ENCODE assay signal across 13 cellular contexts in the genomic region with DNA sequence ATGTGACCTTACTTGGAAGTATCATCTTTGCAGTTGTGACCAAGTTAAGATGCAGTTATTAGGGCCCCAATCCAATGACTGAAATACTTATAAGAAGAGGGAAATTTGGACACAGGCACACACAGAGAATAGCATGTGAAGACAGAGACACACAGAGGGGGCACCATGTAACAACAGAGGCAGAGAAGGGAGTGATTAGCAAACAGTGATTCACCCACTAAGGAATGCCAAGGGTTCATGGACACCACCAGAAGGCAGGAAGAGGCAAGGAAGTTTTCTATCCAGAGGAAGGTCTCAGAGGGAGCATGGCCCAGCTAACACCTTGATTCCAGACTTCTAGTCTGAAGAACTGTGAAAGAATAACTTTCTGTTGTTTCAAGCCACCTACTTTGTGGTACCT. TPM values are rescaled to one million over a fixed set of nuclear protein-coding genes. Genes with fewer than 3 reads are reported as not detected.
A peak's percentile ranks its signal among the peaks of the same experiment; 100 is the strongest.
DNase-seq lines count a peak whose midpoint lies in the region; ATAC-seq, FAIRE-seq and TF ChIP-seq lines count a peak whose summit lies in the region.
"Had no signal": no experiment of that assay in that cellular context is flagged by ENCODE, and none has a peak within 500 bp of the region (broad histone marks: within the 10 kb centered on the region; RNA-seq: fewer than 3 reads in every experiment).

No MANE protein-coding gene starts in this region.

- H3K4me3 ChIP-seq in CD8-positive, alpha-beta T cell (ENCODE audit: low read depth, low read length) = no peak overlapping the region
- no peak overlapping the region for H3K4me3 ChIP-seq in GM12878

- in situ Hi-C loops in GM12878 (cut with MboI) = no loop called here

- no peak for TF ChIP-seq CTCF in CD8-positive, alpha-beta T cell (IDR thresholded peaks at IDR 0.05)
- TF ChIP-seq CTCF in GM12878 (IDR thresholded peaks at IDR 0.05 in 2 of 3, conservative IDR thresholded peaks at IDR 0.05 in 1 of 3; ENCODE audit: control insufficient read depth in 2 of 3, extremely low read depth in 1 of 3, insufficient read depth in 1 of 3, low read depth in 3 of 3, low read length in 3 of 3) = peak in 2 of 3 experiments; percentile 11 to 27; a peak in 3 of 6 replicates
- TF ChIP-seq CTCF in mesothelial cell of epicardium (IDR thresholded peaks at IDR 0.05; ENCODE audit: unreplicated experiment) = no peak

- CTCF ChIA-PET in CD8-positive, alpha-beta T cell (lab: Charles Lee) = interaction anchor here (1.1 to 2.6 kb wide), 4 partner anchors 20 to 64 kb away, joined by 3 to 19 read pairs (median 8); no protein-coding TSS in a partner anchor
- CTCF ChIA-PET in GM12878 (lab: Yijun Ruan, JAX) = interaction anchor here (0.9 to 9.2 kb wide), 9 partner anchors 10 to 65 kb away, joined by 3 to 102 read pairs (median 8); no protein-coding TSS in a partner anchor

- peaks cover 23% of the 10 kb centered on the region for H3K4me1 ChIP-seq in CD8-positive, alpha-beta T cell (ENCODE audit: insufficient read depth, low read length)
- H3K4me1 ChIP-seq in GM12878 (ENCODE audit: control insufficient read depth, insufficient read depth, low read length) = no peaks in the 10 kb centered on the region; the same call in 1 of the 2 replicates

- H3K9ac ChIP-seq in GM12878 (ENCODE audit: control insufficient read depth, insufficient read depth, low read length) = no peak overlapping the region

- TF ChIP-seq RAD21 in GM12878 (IDR thresholded peaks at IDR 0.05; ENCODE audit: insufficient read depth, low read depth, low read length) = peak; percentile 28; the same call in 1 of the 2 replicates

- H3K27me3 ChIP-seq in CD8-positive, alpha-beta T cell (ENCODE audit: insufficient read depth, low read length) = no peaks in the 10 kb centered on the region
- H3K27me3 ChIP-seq in GM12878 (replicated peaks in 1 of 2; ENCODE audit: control insufficient read depth in 2 of 2, insufficient read depth in 2 of 2, low read length in 1 of 2) = no peaks in the 10 kb centered on the region

- POLR2A ChIA-PET in CD8-positive, alpha-beta T cell (lab: Charles Lee) = interaction anchor here (0.6 kb wide), 1 partner anchor 95 kb away, joined by 4 read pairs; no protein-coding TSS in a partner anchor
- POLR2A ChIA-PET in GM12878 (lab: Charles Lee) = interaction anchor here (0.9 to 3.6 kb wide), 2 partner anchors 11 to 42 kb away, joined by 3 to 11 read pairs; a partner anchor contains a TSS

- H4K20me1 ChIP-seq in GM12878 (ENCODE audit: control insufficient read depth, insufficient read depth) = no peaks in the 10 kb centered on the region

- H3K36me3 ChIP-seq in CD8-positive, alpha-beta T cell (ENCODE audit: insufficient read depth, low read length) = no peaks in the 10 kb centered on the region
- H3K36me3 ChIP-seq in GM12878 (ENCODE audit: control insufficient read depth in 2 of 2, insufficient read depth in 2 of 2, low read length in 1 of 2) = peaks cover 0 to 11% of the 10 kb centered on the region in 2 experiments; a peak in 1 of 4 replicates

- TF ChIP-seq POLR2A in GM12878 (IDR thresholded peaks at IDR 0.05; ENCODE audit: low read depth, low read length) = no peak

- no peak overlapping the region for H3K4me3 Mint-ChIP-seq in CD8-positive, alpha-beta T cell
- no peak overlapping the region for H3K4me3 Mint-ChIP-seq in mesothelial cell of epicardium
- H3K4me3 Mint-ChIP-seq: stimulated activated naive CD8-positive, alpha-beta T cell treated with anti-CD3 and anti-CD28 coated beads, Interleukin-15, amount 100 ng/mL, for 72 hours had no signal

- H3K79me2 ChIP-seq in GM12878 (ENCODE audit: control insufficient read depth, insufficient read depth, low read length) = peaks cover 47% of the 10 kb centered on the region

- H3K9me3 Mint-ChIP-seq in CD8-positive, alpha-beta T cell = no peaks in the 10 kb centered on the region
- H3K9me3 Mint-ChIP-seq in mesothelial cell of epicardium = no peaks in the 10 kb centered on the region
- H3K9me3 Mint-ChIP-seq: stimulated activated naive CD8-positive, alpha-beta T cell treated with anti-CD3 and anti-CD28 coated beads, Interleukin-15, amount 100 ng/mL, for 72 hours had no signal

- ATAC-seq in CD8-positive, alpha-beta T cell = no peak
- ATAC-seq in GM12878 (peak; percentile 45), HG02885 (IDR thresholded peaks at IDR 0.05; ENCODE audit: poor library complexity, unreplicated experiment) (no peak), left lobe of liver (no peak)
- ATAC-seq: activated CD4-positive, CD25-positive, alpha-beta regulatory T cell treated with anti-CD3 and anti-CD28 coated beads, Interleukin-2, amount 50 U/mL, for 24 hours; stimulated activated naive CD8-positive, alpha-beta T cell treated with anti-CD3 and anti-CD28 coated beads, Interleukin-15, amount 100 ng/mL, for 72 hours had no signal

- no peak overlapping the region for H3K27ac ChIP-seq in CD8-positive, alpha-beta T cell (ENCODE audit: low read depth, low read length)
- H3K27ac ChIP-seq in GM12878 (ENCODE audit: control insufficient read depth, insufficient read depth) = no peak overlapping the region

- H3K36me3 Mint-ChIP-seq in CD8-positive, alpha-beta T cell = peaks cover 22% of the 10 kb centered on the region
- H3K36me3 Mint-ChIP-seq in mesothelial cell of epicardium = no peaks in the 10 kb centered on the region

- H2AFZ ChIP-seq in GM12878 (ENCODE audit: control insufficient read depth, low read depth, low read length) = no peak overlapping the region

- RAD21 ChIA-PET in GM12878 (lab: Charles Lee; ENCODE audit: unreplicated experiment) = interaction anchor here (1.1 to 1.7 kb wide), 2 partner anchors 21 to 64 kb away, joined by 3 to 4 read pairs; no protein-coding TSS in a partner anchor

- H3K4me2 ChIP-seq in GM12878 (ENCODE audit: control insufficient read depth, insufficient read depth) = no peak overlapping the region

- intact Hi-C loops in CD8-positive, alpha-beta T cell (cut with DNase I, micrococcal nuclease) = loop anchor here in 1 of 2 experiments (10.0 kb wide), 1 partner anchor 913 kb away; a partner anchor contains a TSS
- intact Hi-C loops in GM12878 (cut with micrococcal nuclease; ENCODE audit: unreplicated experiment) = no loop called here

- H3K9me3 ChIP-seq in CD8-positive, alpha-beta T cell (ENCODE audit: low read length) = no peaks in the 10 kb centered on the region
- H3K9me3 ChIP-seq in GM12878 (replicated peaks; ENCODE audit: control insufficient read depth, insufficient read depth, low read length) = no peaks in the 10 kb centered on the region; the same call in 2 of the 3 replicates

- peaks cover 60% of the 10 kb centered on the region for H3K4me1 Mint-ChIP-seq in CD8-positive, alpha-beta T cell (ENCODE audit: low read depth)
- H3K4me1 Mint-ChIP-seq in mesothelial cell of epicardium = peaks cover 6% of the 10 kb centered on the region

- SMC1A ChIA-PET in GM12878 (lab: Charles Lee; ENCODE audit: uncharacterized antibody, unreplicated experiment) = interaction anchor here (1.2 to 8.6 kb wide), 8 partner anchors 10 to 70 kb away, joined by 4 to 85 read pairs (median 7); no protein-coding TSS in a partner anchor

- H3K27me3 Mint-ChIP-seq in CD8-positive, alpha-beta T cell (ENCODE audit: low read depth) = no peaks in the 10 kb centered on the region
- peaks cover 20% of the 10 kb centered on the region for H3K27me3 Mint-ChIP-seq in mesothelial cell of epicardium (ENCODE audit: low read depth)
- H3K27me3 Mint-ChIP-seq: stimulated activated naive CD8-positive, alpha-beta T cell treated with anti-CD3 and anti-CD28 coated beads, Interleukin-15, amount 100 ng/mL, for 72 hours had no signal

- FAIRE-seq in GM12878 (lab: Jason Lieb, UNC) = no peak

- BruUV-seq in GM12878 (replicated peaks; lab: Mats Ljungman, UMichigan) = no TSS peak

- H3K27ac Mint-ChIP-seq in CD8-positive, alpha-beta T cell = peak overlapping the region; percentile 18
- H3K27ac Mint-ChIP-seq in mesothelial cell of epicardium = no peak overlapping the region

- TF ChIP-seq EP300 in GM12878 (IDR thresholded peaks at IDR 0.05; ENCODE audit: borderline replicate concordance in 1 of 2, control insufficient read depth in 1 of 2, low read depth in 2 of 2, low read length in 2 of 2) = no peak

- no peak for DNase-seq in CD8-positive, alpha-beta T cell
- DNase-seq in HT-29 (ENCODE audit: low spot score) (peak; percentile 83), GM12878 (ENCODE audit: low read depth, low spot score) (no peak), kidney glomerular epithelial cell (lab: John Stamatoyannopoulos, UW) (peak; percentile 85), mesothelial cell of epicardium (ENCODE audit: low spot score in 2 of 2, unreplicated experiment in 2 of 2) (no peak), epidermal melanocyte (ENCODE audit: insufficient read length, low spot score) (no peak), left lobe of liver (ENCODE audit: low spot score) (no peak)
- DNase-seq: KG1; Right ventricle myocardium superior; stimulated activated CD4-positive, alpha-beta T cell treated with anti-CD3 and anti-CD28 coated beads, Interleukin-2, amount 100 ng/mL, for 24 hours; stimulated activated naive CD8-positive, alpha-beta T cell treated with anti-CD3 and anti-CD28 coated beads, Interleukin-15, amount 100 ng/mL, for 72 hours had no signal

RNA-seq across cellular contexts. Expression of a gene that starts 25.0 kb away (rescaled TPM):
- 10 to 100 TPM; 32.1 to 38.3 TPM for total RNA-seq in CD8-positive, alpha-beta T cell
- 4.8 and 5.5 TPM in 2 replicates for total RNA-seq in HT-29 (2014; rRNA removed; shearing (Covaris generic))
- 667 and 679 TPM in 2 replicates for total RNA-seq in GM12878 (2013; cell fraction: nucleolus; rRNA removed)
- total RNA-seq in GM12878 (2014; rRNA removed) (42.2 and 44.7 TPM in 2 replicates), GM12878 (2014; rRNA removed; fragmentation: Illumina TruSeq; extraction: Trizol) (27.5 and 32.2 TPM in 2 replicates), GM12878 (2021) (24.6 and 26.8 TPM in 2 replicates), mesothelial cell of epicardium (not detected in 3 replicates), left lobe of liver (0.55 TPM)
- polyA plus RNA-seq in GM12878 (2011; ENCODE audit: low read depth) = 17.2 TPM
- polyA plus RNA-seq in GM12878 (2011; rRNA removed) (36.8 and 45.0 TPM in 2 replicates), GM12878 (2014; fragmentation: Illumina TruSeq; extraction: Trizol) (26.5 and 29.9 TPM in 2 replicates), GM12878 (2014; fragmentation: Nextera tagmentation; extraction: Ambion mirVana) (1 to 10 TPM; 3.0 to 3.2 TPM), GM12878 (2014; rRNA removed) (25.5 and 27.5 TPM in 2 replicates), GM12878 (2016; fragmentation: Nextera tagmentation; extraction: Ambion mirVana) (10 to 100 TPM; 23.8 to 24.7 TPM)
- polyA plus RNA-seq in GM12878 (2011; cell fraction: cytosol; rRNA removed) = 27.5 and 28.7 TPM in 2 replicates
- 120 and 135 TPM in 2 replicates for polyA plus RNA-seq in GM12878 (2011; cell fraction: nucleus; rRNA removed)
- 22.2 and 26.2 TPM in 2 replicates for polyA plus RNA-seq in GM12878 (2012)
- 157 and 188 TPM in 2 replicates for polyA minus RNA-seq in GM12878 (2011; rRNA and poly(A)+ RNA removed)
- 12.3 and 23.4 TPM in 2 replicates for polyA minus RNA-seq in GM12878 (2011; cell fraction: cytosol; rRNA and poly(A)+ RNA removed)
- polyA minus RNA-seq in GM12878 (2011; cell fraction: nucleus; rRNA and poly(A)+ RNA removed) = 188 and 316 TPM in 2 replicates

RNA-seq across cellular contexts. Expression of a gene that starts 42.4 kb away (rescaled TPM):
- 10 to 100 TPM; 10.6 to 11.6 TPM for total RNA-seq in CD8-positive, alpha-beta T cell
- total RNA-seq in HT-29 (2014; rRNA removed; shearing (Covaris generic)) = 6.0 and 11.7 TPM in 2 replicates
- 103 and 106 TPM in 2 replicates for total RNA-seq in GM12878 (2013; cell fraction: nucleolus; rRNA removed)
- total RNA-seq in GM12878 (2014; rRNA removed) = 7.9 and 8.1 TPM in 2 replicates
- total RNA-seq in GM12878 (2014; rRNA removed; fragmentation: Illumina TruSeq; extraction: Trizol) = 12.2 and 13.6 TPM in 2 replicates
- 10.9 and 11.3 TPM in 2 replicates for total RNA-seq in GM12878 (2021)
- 1.8 TPM for polyA plus RNA-seq in GM12878 (2011; ENCODE audit: low read depth)
- polyA plus RNA-seq in GM12878 (2011; rRNA removed) = 5.4 and 7.5 TPM in 2 replicates
- polyA plus RNA-seq in GM12878 (2011; cell fraction: cytosol; rRNA removed) = 2.7 and 2.9 TPM in 2 replicates
- polyA plus RNA-seq in GM12878 (2011; cell fraction: nucleus; rRNA removed) = 10.6 and 12.4 TPM in 2 replicates
- 4.1 and 4.8 TPM in 2 replicates for polyA plus RNA-seq in GM12878 (2012)
- polyA plus RNA-seq in GM12878 (2014; fragmentation: Illumina TruSeq; extraction: Trizol) = 5.7 and 13.0 TPM in 2 replicates
- polyA plus RNA-seq in GM12878 (2014; fragmentation: Nextera tagmentation; extraction: Ambion mirVana) = 1 to 10 TPM; 2.0 to 2.7 TPM
- 3.5 and 8.9 TPM in 2 replicates for polyA plus RNA-seq in GM12878 (2014; rRNA removed)
- polyA plus RNA-seq in GM12878 (2016; fragmentation: Nextera tagmentation; extraction: Ambion mirVana) = 10 to 100 TPM; 10.1 to 13.9 TPM
- 8.4 and 12.2 TPM in 2 replicates for polyA minus RNA-seq in GM12878 (2011; rRNA and poly(A)+ RNA removed)
- polyA minus RNA-seq in GM12878 (2011; cell fraction: cytosol; rRNA and poly(A)+ RNA removed) = 2.1 and 2.2 TPM in 2 replicates
- polyA minus RNA-seq in GM12878 (2011; cell fraction: nucleus; rRNA and poly(A)+ RNA removed) = 19.9 and 32.4 TPM in 2 replicates
- 24.2 to 28.5 TPM (median 27.8 TPM) in 3 replicates for total RNA-seq in mesothelial cell of epicardium
- 6.0 TPM for total RNA-seq in left lobe of liver

Comparison
In these comparisons a context has a peak if more than half of its experiments do, and no peak if none do; other contexts are left out.
1. DNase-seq: peak in HT-29 (single experiment) and kidney glomerular epithelial cell (single experiment); none in CD8-positive, alpha-beta T cell (0 of 7), GM12878 (single experiment), mesothelial cell of epicardium (0 of 2), epidermal melanocyte (single experiment) and left lobe of liver (single experiment).
2. CTCF ChIP-seq: peak in GM12878 (2 of 3); none in CD8-positive, alpha-beta T cell (single experiment) and mesothelial cell of epicardium (single experiment).